ENCODE assay signal across 14 cellular contexts in genomic region chr22:42800731-42801536, GRCh38. TPM values are rescaled to one million over a fixed set of nuclear protein-coding genes. Genes with fewer than 3 reads are reported as not detected.
DNase-seq lines count a peak whose midpoint lies in the region; ATAC-seq lines count a peak whose summit lies in the region.
"Had no signal": no experiment of that assay in that cellular context is flagged by ENCODE, and none has a peak within 500 bp of the region (broad histone marks: within the 10 kb centered on the region; RNA-seq: fewer than 3 reads in every experiment).

No MANE protein-coding gene starts in this region.

- POLR2A ChIA-PET in T-cell (lab: Charles Lee) = no interaction called here

- peak overlapping the region; percentile 73 for H3K27ac Mint-ChIP-seq in stimulated activated effector memory CD8-positive, alpha-beta T cell treated with anti-CD3 and anti-CD28 coated beads, Interleukin-12 subunit alpha, Interleukin-12 subunit beta, amount 100 ng/mL, for 72 hours
- H3K27ac Mint-ChIP-seq in T-cell = no peak overlapping the region

- peaks cover 91% of the 10 kb centered on the region for H3K36me3 Mint-ChIP-seq in stimulated activated effector memory CD8-positive, alpha-beta T cell treated with anti-CD3 and anti-CD28 coated beads, Interleukin-12 subunit alpha, Interleukin-12 subunit beta, amount 100 ng/mL, for 72 hours
- peaks cover 46% of the 10 kb centered on the region for H3K36me3 Mint-ChIP-seq in T-cell

- H3K4me1 Mint-ChIP-seq in stimulated activated effector memory CD8-positive, alpha-beta T cell treated with anti-CD3 and anti-CD28 coated beads, Interleukin-12 subunit alpha, Interleukin-12 subunit beta, amount 100 ng/mL, for 72 hours = peaks cover 3% of the 10 kb centered on the region
- H3K4me1 Mint-ChIP-seq in T-cell = no peaks in the 10 kb centered on the region

- DNase-seq in NCI-H1105 (lab: John Stamatoyannopoulos, UW) (peak; percentile 9), NCI-H1105 treated with DMSO at 0.1 percent for 48 hours (lab: John Stamatoyannopoulos, UW) (no peak), NCI-H524 (lab: John Stamatoyannopoulos, UW) (peak; percentile 65 to 82), dermis microvascular lymphatic vessel endothelial cell (ENCODE audit: low read depth in 2 of 2) (peak; percentile 61 to 75), T-cell (no peak), DMS79 (lab: John Stamatoyannopoulos, UW) (no peak)
- no peak for DNase-seq in stimulated activated effector memory CD8-positive, alpha-beta T cell treated with anti-CD3 and anti-CD28 coated beads, Interleukin-12 subunit alpha, Interleukin-12 subunit beta, amount 100 ng/mL, for 72 hours (ENCODE audit: low spot score in 2 of 2)
- DNase-seq: 8988T; activated CD4-positive, alpha-beta T cell treated with anti-CD3 and anti-CD28 coated beads for 4 hours; caudate nucleus; heart right ventricle; lower lobe of right lung; nucleus accumbens had no signal

- no peaks in the 10 kb centered on the region for H3K27me3 Mint-ChIP-seq in T-cell

- H3K4me3 Mint-ChIP-seq in stimulated activated effector memory CD8-positive, alpha-beta T cell treated with anti-CD3 and anti-CD28 coated beads, Interleukin-12 subunit alpha, Interleukin-12 subunit beta, amount 100 ng/mL, for 72 hours = no peak overlapping the region
- no peak overlapping the region for H3K4me3 Mint-ChIP-seq in T-cell

- CTCF ChIA-PET in T-cell (lab: Charles Lee) = no interaction called here

- no peak for ATAC-seq in stimulated activated effector memory CD8-positive, alpha-beta T cell treated with anti-CD3 and anti-CD28 coated beads, Interleukin-12 subunit alpha, Interleukin-12 subunit beta, amount 100 ng/mL, for 72 hours
- ATAC-seq in GM21737 (IDR thresholded peaks at IDR 0.05; ENCODE audit: unreplicated experiment) = no peak
- ATAC-seq in T-cell (replicated peaks in 1 of 4) = no peak
- ATAC-seq: lower lobe of right lung had no signal

- H3K9me3 Mint-ChIP-seq in stimulated activated effector memory CD8-positive, alpha-beta T cell treated with anti-CD3 and anti-CD28 coated beads, Interleukin-12 subunit alpha, Interleukin-12 subunit beta, amount 100 ng/mL, for 72 hours = no peaks in the 10 kb centered on the region
- no peaks in the 10 kb centered on the region for H3K9me3 Mint-ChIP-seq in T-cell

RNA-seq across cellular contexts. Expression of gene ARFGAP3, which starts 56.1 kb away (rescaled TPM):
- total RNA-seq in dermis microvascular lymphatic vessel endothelial cell = 58.4 and 58.5 TPM in 2 replicates
- total RNA-seq in T-cell = 10 to 100 TPM; 25.7 to 32.5 (median 30.2) TPM

Comparison
In these comparisons a context has a peak if more than half of its experiments do, and no peak if none do; other contexts are left out.
1. DNase-seq: peak in NCI-H1105 (single experiment), NCI-H524 (2 of 2) and dermis microvascular lymphatic vessel endothelial cell (2 of 2); none in NCI-H1105 treated with DMSO at 0.1 percent for 48 hours (single experiment), stimulated activated effector memory CD8-positive, alpha-beta T cell treated with anti-CD3 and anti-CD28 coated beads, Interleukin-12 subunit alpha, Interleukin-12 subunit beta, amount 100 ng/mL, for 72 hours (0 of 2), T-cell (0 of 34) and DMS79 (single experiment).